In genomic region chr20:2536562-2536986, GRCh38 we compare ENCODE assay signal across 2 cellular contexts.
A peak's percentile ranks its signal among the peaks of the same experiment; 100 is the strongest.
TF ChIP-seq lines count a peak whose summit lies in the region.

Gene TMC2 (plus strand): TSS chr20:2536573. CDS start chr20:2536622, 49 bp downstream.

TF ChIP-seq in HepG2, 621 proteins besides CTCF, POLR2A, EP300 and RAD21:
- no peak for TF ChIP-seq SMAD1 (CRISPR knock-in tag; IDR thresholded peaks at IDR 0.05; ENCODE audit: borderline replicate concordance, low read depth)
- TF ChIP-seq ZNF768 (CRISPR knock-in tag; IDR thresholded peaks at IDR 0.05) = peak; percentile 90

TF ChIP-seq in H1, 55 proteins besides CTCF, POLR2A, EP300 and RAD21:
- TF ChIP-seq KDM5A (IDR thresholded peaks at IDR 0.05; ENCODE audit: low read length) = no peak
